28 cellular contexts compared by ENCODE assay signal in genomic region chr4:64384237-64385176, GRCh38. TPM values are rescaled to one million over a fixed set of nuclear protein-coding genes. Genes with fewer than 3 reads are reported as not detected.
DNase-seq lines count a peak whose midpoint lies in the region; ATAC-seq and TF ChIP-seq lines count a peak whose summit lies in the region.
"Had no signal": no experiment of that assay in that cellular context is flagged by ENCODE, and none has a peak within 500 bp of the region (broad histone marks: within the 10 kb centered on the region; RNA-seq: fewer than 3 reads in every experiment).

No MANE protein-coding gene starts in this region.

- ATAC-seq in heart right ventricle (peak; percentile 22 to 75 (median 46)), upper lobe of right lung (peak; percentile 30)
- ATAC-seq in naive thymus-derived CD4-positive, alpha-beta T cell: peak; percentile 26
- ATAC-seq: HCT116, Panc1 had no signal

- TF ChIP-seq CTCF in heart right ventricle (IDR thresholded peaks at IDR 0.05): no peak
- TF ChIP-seq CTCF in upper lobe of right lung (IDR thresholded peaks at IDR 0.05): no peak
- no peak for TF ChIP-seq CTCF in esophagus squamous epithelium (IDR thresholded peaks at IDR 0.05)

- no peak overlapping the region for H3K4me3 Mint-ChIP-seq in naive thymus-derived CD4-positive, alpha-beta T cell

- intact Hi-C loops in heart right ventricle (cut with DNase I): no loop called here
- intact Hi-C loops in naive thymus-derived CD4-positive, alpha-beta T cell (cut with micrococcal nuclease): no loop called here
- intact Hi-C loops in upper lobe of right lung (cut with DNase I): no loop called here
- intact Hi-C loops in esophagus squamous epithelium (cut with DNase I): no loop called here

- no peak overlapping the region for H3K27ac ChIP-seq in heart right ventricle
- no peak overlapping the region for H3K27ac ChIP-seq in naive thymus-derived CD4-positive, alpha-beta T cell (ENCODE audit: low read depth, low read length)
- H3K27ac ChIP-seq in upper lobe of right lung: no peak overlapping the region
- H3K27ac ChIP-seq in esophagus squamous epithelium: no peak overlapping the region
- H3K27ac ChIP-seq: RWPE1 had no signal

- peaks cover 0 to 30% (median 0%) of the 10 kb centered on the region in 9 donors for H3K4me1 ChIP-seq in heart right ventricle
- no peaks in the 10 kb centered on the region for H3K4me1 ChIP-seq in naive thymus-derived CD4-positive, alpha-beta T cell (ENCODE audit: control insufficient read depth in 2 of 2, insufficient read depth in 2 of 2, low read length in 2 of 2)
- no peaks in the 10 kb centered on the region for H3K4me1 ChIP-seq in upper lobe of right lung
- H3K4me1 ChIP-seq in esophagus squamous epithelium: no peaks in the 10 kb centered on the region

- no peaks in the 10 kb centered on the region for H3K9me3 ChIP-seq in heart right ventricle
- H3K9me3 ChIP-seq in naive thymus-derived CD4-positive, alpha-beta T cell (ENCODE audit: control insufficient read depth in 2 of 3, low read length in 3 of 3): peaks cover 0 to 8% (median 0%) of the 10 kb centered on the region in 3 experiments
- H3K9me3 ChIP-seq in upper lobe of right lung: peaks cover 7% of the 10 kb centered on the region
- H3K9me3 ChIP-seq in esophagus squamous epithelium: no peaks in the 10 kb centered on the region
- H3K9me3 ChIP-seq: MG63 had no signal

- no peaks in the 10 kb centered on the region for H3K27me3 Mint-ChIP-seq in naive thymus-derived CD4-positive, alpha-beta T cell

- H3K36me3 ChIP-seq in heart right ventricle: no peaks in the 10 kb centered on the region
- H3K36me3 ChIP-seq in naive thymus-derived CD4-positive, alpha-beta T cell (ENCODE audit: control insufficient read depth in 2 of 3, insufficient read depth in 3 of 3, low read length in 3 of 3): no peaks in the 10 kb centered on the region
- H3K36me3 ChIP-seq in upper lobe of right lung: no peaks in the 10 kb centered on the region
- no peaks in the 10 kb centered on the region for H3K36me3 ChIP-seq in esophagus squamous epithelium
- H3K36me3 ChIP-seq: MG63 had no signal

- WGBS in heart right ventricle, 2 donors: 80 to 81% methylated on average over 1 of the region's 1 CpG
- no CpG with 5 or more reads among the region's 1 CpG for WGBS in esophagus squamous epithelium, 2 donors

- no peaks in the 10 kb centered on the region for H3K4me1 Mint-ChIP-seq in naive thymus-derived CD4-positive, alpha-beta T cell

- CTCF ChIA-PET in naive thymus-derived CD4-positive, alpha-beta T cell (lab: Charles Lee): no interaction called here

- DNase-seq in activated naive CD4-positive, alpha-beta T cell treated with anti-CD3 and anti-CD28 coated beads, Interleukin-2, amount 50 U/mL, for 16 hours: peak; percentile 6
- no peak for DNase-seq in activated naive CD4-positive, alpha-beta T cell treated with Interleukin-2 at 50 U/mL for 16 hours
- no peak for DNase-seq in heart right ventricle
- DNase-seq in naive thymus-derived CD4-positive, alpha-beta T cell: no peak
- DNase-seq in upper lobe of right lung: no peak
- DNase-seq in NCI-H2171 treated with DMSO at 0.1 percent for 48 hours (lab: John Stamatoyannopoulos, UW): no peak
- no peak for DNase-seq in esophagus squamous epithelium (lab: John Stamatoyannopoulos, UW)
- no peak for DNase-seq in NCI-H2081 treated with DMSO at 0.1 percent for 48 hours (lab: John Stamatoyannopoulos, UW)
- DNase-seq: 8988T, ACHN, Calu3, DMS79 treated with DMSO at 0.1 percent for 48 hours, GF-D8, IMR-90, KG1, MG63, NCI-H1105 treated with DMSO at 0.1 percent for 48 hours, NCI-H146, NCI-H1930, NCI-H446 treated with DMSO at 0.1 percent for 48 hours, NCI-H69, SIG-M5 had no signal

- H3K4me3 ChIP-seq in heart right ventricle (no peak overlapping the region), upper lobe of right lung (no peak overlapping the region), esophagus squamous epithelium (no peak overlapping the region)
- no peak overlapping the region for H3K4me3 ChIP-seq in naive thymus-derived CD4-positive, alpha-beta T cell (ENCODE audit: low read length)
- H3K4me3 ChIP-seq: MG63 had no signal

- no peaks in the 10 kb centered on the region for H3K36me3 Mint-ChIP-seq in naive thymus-derived CD4-positive, alpha-beta T cell

- POLR2A ChIA-PET in naive thymus-derived CD4-positive, alpha-beta T cell (lab: Charles Lee): no interaction called here

- no peaks in the 10 kb centered on the region for H3K27me3 ChIP-seq in heart right ventricle
- H3K27me3 ChIP-seq in naive thymus-derived CD4-positive, alpha-beta T cell (ENCODE audit: control insufficient read depth in 2 of 2, insufficient read depth in 2 of 2, low read length in 2 of 2): no peaks in the 10 kb centered on the region
- H3K27me3 ChIP-seq in upper lobe of right lung: no peaks in the 10 kb centered on the region
- H3K27me3 ChIP-seq in esophagus squamous epithelium: no peaks in the 10 kb centered on the region
- H3K27me3 ChIP-seq: MG63 had no signal

- no peak for TF ChIP-seq POLR2A in esophagus squamous epithelium (IDR thresholded peaks at IDR 0.05)

- no peak overlapping the region for H3K27ac Mint-ChIP-seq in naive thymus-derived CD4-positive, alpha-beta T cell

- H3K9me3 Mint-ChIP-seq in naive thymus-derived CD4-positive, alpha-beta T cell: peaks cover 0 to 20% (median 3%) of the 10 kb centered on the region in 11 donors

RNA-seq across cellular contexts. Expression of gene TECRL, which starts 24.7 kb away (rescaled TPM):
- 1,000 to 10,000 TPM in 7 of 10 donors, 100 to 1,000 TPM in 3; 850 to 1,257 (median 1,099) TPM for total RNA-seq in heart right ventricle
- polyA plus RNA-seq in heart right ventricle: 100 to 1,000 TPM; 112 to 401 TPM
- total RNA-seq in naive thymus-derived CD4-positive, alpha-beta T cell: not detected
- not detected for polyA plus RNA-seq in naive thymus-derived CD4-positive, alpha-beta T cell
- total RNA-seq in upper lobe of right lung: not detected
- total RNA-seq in esophagus squamous epithelium: not detected
- total RNA-seq: Calu3, H1, IMR-90, OCI-LY7 had no signal
- polyA plus RNA-seq: BJ, H1, IMR-90 had no signal

Comparison
In these comparisons a context has a peak if more than half of its experiments do, and no peak if none do; other contexts are left out.
1. RNA of gene TECRL, which starts 24.7 kb away (total RNA-seq): 850 to 1,257 TPM in heart right ventricle; not detected in upper lobe of right lung (single experiment), not detected in naive thymus-derived CD4-positive, alpha-beta T cell and not detected in esophagus squamous epithelium; every median in the first group is over 100 times any median in the second.
2. Peak in every context shown above with its lines, with median percentiles within 50 percentile points of each other: ATAC-seq.